ENCODE assay signal across 15 cellular contexts in the genomic region with DNA sequence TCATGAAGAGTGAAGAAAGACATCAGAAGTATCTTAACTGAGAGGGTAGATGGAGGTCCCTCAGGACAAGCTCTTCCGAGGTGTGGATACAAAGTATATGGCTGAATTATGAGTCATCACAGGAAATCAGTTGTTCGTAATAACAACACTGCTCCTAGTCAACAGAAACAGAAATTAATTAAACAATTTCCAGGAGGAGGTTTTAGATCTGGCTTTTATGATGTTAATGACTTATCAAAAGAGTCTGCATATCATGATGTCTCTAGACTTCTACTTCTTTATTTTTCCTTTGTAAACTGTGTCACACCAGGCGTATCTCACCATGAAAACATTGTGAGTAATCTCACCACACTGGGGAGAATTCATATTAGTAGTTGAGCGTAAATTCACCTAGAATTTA. TPM values are rescaled to one million over a fixed set of nuclear protein-coding genes. Genes with fewer than 3 reads are reported as not detected.
DNase-seq lines count a peak whose midpoint lies in the region; ATAC-seq and TF ChIP-seq lines count a peak whose summit lies in the region.
"Had no signal": no experiment of that assay in that cellular context is flagged by ENCODE, and none has a peak within 500 bp of the region (broad histone marks: within the 10 kb centered on the region; RNA-seq: fewer than 3 reads in every experiment).

No MANE protein-coding gene starts in this region.

- peaks cover 2 to 8% of the 10 kb centered on the region in 2 donors for H3K36me3 Mint-ChIP-seq in CD4-positive, alpha-beta memory T cell
- H3K36me3 Mint-ChIP-seq: WTC11 had no signal

- CTCF ChIA-PET in CD4-positive, alpha-beta memory T cell (lab: Charles Lee; ENCODE audit: partially characterized antibody): interaction anchor here (0.9 to 4.8 kb wide), 8 partner anchors 10 to 145 kb away, joined by 3 to 37 read pairs (median 6); a partner anchor contains a TSS
- CTCF ChIA-PET in PC-3 (lab: Charles Lee): interaction anchor here (1.4 kb wide), 1 partner anchor 144 kb away, joined by 3 read pairs; no protein-coding TSS in a partner anchor

- H3K4me1 Mint-ChIP-seq in CD4-positive, alpha-beta memory T cell: peaks cover 50 to 93% (median 74%) of the 10 kb centered on the region in 4 donors

- H3F3A ChIP-seq in PC-3 (ENCODE audit: low read length, unreplicated experiment): no peaks in the 10 kb centered on the region

- no peak for DNase-seq in CD4-positive, alpha-beta memory T cell
- DNase-seq in PC-3 (no peak), foreskin keratinocyte (no peak), NCI-H146 (lab: John Stamatoyannopoulos, UW) (no peak), hippocampal formation (lab: John Stamatoyannopoulos, UW) (no peak), cerebellar nuclear complex (lab: John Stamatoyannopoulos, UW) (no peak), inferior parietal cortex (ENCODE audit: extremely low spot score) (no peak)
- DNase-seq: activated naive CD4-positive, alpha-beta T cell treated with anti-CD3 and anti-CD28 coated beads, Interleukin-2, amount 10 ng/mL, durations not matched to agents 7 days and 5 days; Caco-2; NCI-H1417 treated with DMSO at 0.1 percent for 48 hours; NCI-H748 treated with DMSO at 0.1 percent for 48 hours; SJCRH30 had no signal

- H4K20me1 ChIP-seq in PC-3 (ENCODE audit: low read length): no peaks in the 10 kb centered on the region

- POLR2A ChIA-PET in CD4-positive, alpha-beta memory T cell (lab: Charles Lee; ENCODE audit: partially characterized antibody): interaction anchor here (0.6 to 1.8 kb wide), 7 partner anchors 14 to 121 kb away, joined by 3 to 8 read pairs (median 4); a partner anchor contains a TSS
- POLR2A ChIA-PET in PC-3 (lab: Charles Lee; ENCODE audit: unreplicated experiment): no interaction called here

- H3K4me3 ChIP-seq in CD4-positive, alpha-beta memory T cell (ENCODE audit: low read length in 2 of 2): no peak overlapping the region
- no peak overlapping the region for H3K4me3 ChIP-seq in PC-3 (ENCODE audit: low read length)
- H3K4me3 ChIP-seq: SJCRH30 had no signal

- H3K27me3 Mint-ChIP-seq in CD4-positive, alpha-beta memory T cell: no peaks in the 10 kb centered on the region
- H3K27me3 Mint-ChIP-seq: activated naive CD4-positive, alpha-beta T cell treated with anti-CD3 and anti-CD28 coated beads, Interleukin-2, amount 10 ng/mL, durations not matched to agents 7 days and 5 days had no signal

- no peak overlapping the region for H3K4me2 ChIP-seq in PC-3 (ENCODE audit: low read length)

- peaks cover 91% of the 10 kb centered on the region for H3K79me2 ChIP-seq in PC-3 (ENCODE audit: low read length)

- intact Hi-C loops in CD4-positive, alpha-beta memory T cell (cut with micrococcal nuclease): no loop called here
- intact Hi-C loops in PC-3 (cut with micrococcal nuclease): loop anchor here (2.0 kb wide), 1 partner anchor 26 kb away; no protein-coding TSS in a partner anchor

- ATAC-seq in GM19043 (IDR thresholded peaks at IDR 0.05; ENCODE audit: low read depth, unreplicated experiment) (peak; percentile 55), PC-3 (peak; percentile 23; the same call in 1 of the 2 replicates), foreskin keratinocyte (peak; percentile 68)
- ATAC-seq: WTC11 had no signal

- H3K4me3 Mint-ChIP-seq in CD4-positive, alpha-beta memory T cell: peak overlapping the region in 5 of 8 donors; percentile 5 to 72 (median 41)
- H3K4me3 Mint-ChIP-seq: activated naive CD4-positive, alpha-beta T cell treated with anti-CD3 and anti-CD28 coated beads, Interleukin-2, amount 10 ng/mL, durations not matched to agents 7 days and 5 days; neural crest cell; WTC11 had no signal

- peaks cover 53% of the 10 kb centered on the region for H3K4me1 ChIP-seq in CD4-positive, alpha-beta memory T cell (ENCODE audit: insufficient read depth, low read length)
- H3K4me1 ChIP-seq in PC-3 (ENCODE audit: insufficient read depth, low read length) (peaks cover 17% of the 10 kb centered on the region), foreskin keratinocyte (peaks cover 10% of the 10 kb centered on the region)
- H3K4me1 ChIP-seq: SJCRH30 had no signal

- H3K9ac ChIP-seq in PC-3 (ENCODE audit: low read length): no peak overlapping the region

- TF ChIP-seq CTCF in PC-3 (conservative IDR thresholded peaks at IDR 0.05; ENCODE audit: low read depth, low read length) (no peak), foreskin keratinocyte (conservative IDR thresholded peaks at IDR 0.05) (no peak)

- no TSS peak for BruUV-seq in PC-3 (replicated peaks; lab: Mats Ljungman, UMichigan)

- H3K36me3 ChIP-seq in CD4-positive, alpha-beta memory T cell (ENCODE audit: insufficient read depth, low read length): no peaks in the 10 kb centered on the region
- H3K36me3 ChIP-seq in PC-3 (ENCODE audit: low read depth, low read length): no peaks in the 10 kb centered on the region
- H3K36me3 ChIP-seq: SJCRH30 had no signal

- no peaks in the 10 kb centered on the region for H3K9me3 ChIP-seq in CD4-positive, alpha-beta memory T cell (ENCODE audit: control insufficient read depth in 1 of 2, low read length in 2 of 2)
- no peaks in the 10 kb centered on the region for H3K9me3 ChIP-seq in PC-3 (ENCODE audit: low read length)
- H3K9me3 ChIP-seq: Caco-2, SJCRH30 had no signal

- no peaks in the 10 kb centered on the region for H3K9me3 Mint-ChIP-seq in CD4-positive, alpha-beta memory T cell
- H3K9me3 Mint-ChIP-seq: activated naive CD4-positive, alpha-beta T cell treated with anti-CD3 and anti-CD28 coated beads, Interleukin-2, amount 10 ng/mL, durations not matched to agents 7 days and 5 days; neural crest cell; WTC11 had no signal

- H2AFZ ChIP-seq in PC-3 (ENCODE audit: low read length): no peak overlapping the region

- H3K27ac ChIP-seq in CD4-positive, alpha-beta memory T cell (ENCODE audit: low read depth, low read length): no peak overlapping the region
- H3K27ac ChIP-seq in PC-3 (ENCODE audit: low read length) (no peak overlapping the region), foreskin keratinocyte (no peak overlapping the region)
- H3K27ac ChIP-seq: SJCRH30 had no signal

- H3K27me3 ChIP-seq in CD4-positive, alpha-beta memory T cell (ENCODE audit: insufficient read depth, low read length): no peaks in the 10 kb centered on the region
- H3K27me3 ChIP-seq in PC-3 (ENCODE audit: low read length) (no peaks in the 10 kb centered on the region), foreskin keratinocyte (no peaks in the 10 kb centered on the region)
- H3K27me3 ChIP-seq: SJCRH30 had no signal

- no peaks in the 10 kb centered on the region for H3K9me2 ChIP-seq in PC-3 (replicated peaks; ENCODE audit: low read length)

- H3K27ac Mint-ChIP-seq in CD4-positive, alpha-beta memory T cell: peak overlapping the region in 2 of 7 donors; percentile 28 to 38
- H3K27ac Mint-ChIP-seq: activated naive CD4-positive, alpha-beta T cell treated with anti-CD3 and anti-CD28 coated beads, Interleukin-2, amount 10 ng/mL, durations not matched to agents 7 days and 5 days had no signal

RNA-seq across cellular contexts. Expression of a gene that starts 31.2 kb away (rescaled TPM):
- total RNA-seq in CD4-positive, alpha-beta memory T cell: 10 to 100 TPM; 61.2 to 72.7 TPM
- 10 to 100 TPM in 1 of 2 donors, 1 to 10 TPM in 1; 6.9 to 19.7 TPM for polyA plus RNA-seq in CD4-positive, alpha-beta memory T cell
- total RNA-seq in PC-3 (2014; rRNA removed) (10.5 and 11.6 TPM in 2 replicates), foreskin keratinocyte (39.1 and 41.9 TPM in 2 replicates)
- 11.2 and 11.5 TPM in 2 replicates for polyA plus RNA-seq in foreskin keratinocyte
